24 cellular contexts compared by ENCODE assay signal in genomic region chr7:106265133-106265532, GRCh38.
"Had no signal": no experiment of that assay in that cellular context is flagged by ENCODE, and none has a peak within 500 bp of the region (broad histone marks: within the 10 kb centered on the region; RNA-seq: fewer than 3 reads in every experiment).

No MANE protein-coding gene starts in this region.

- H3K36me3 ChIP-seq: uterus had no signal

- H3K9me3 ChIP-seq: ascending aorta, colonic mucosa, lower lobe of right lung, mucosa of descending colon, spleen, uterus had no signal

- H3K4me1 Mint-ChIP-seq: brain had no signal

- H3K27ac Mint-ChIP-seq: activated B cell treated with CpG ODN at 0.5 μM for 24 hours; activated CD4-positive, alpha-beta memory T cell treated with anti-CD3 and anti-CD28 coated beads for 36 hours; brain; T-cell; T-helper 2 cell treated with Interferon-gamma antibody and Interleukin-4, amounts not matched to agents 5 μg/mL and 100 μg/mL, for 36 hours; type B pancreatic cell had no signal

- H3K4me3 ChIP-seq: ascending aorta, cardiac muscle cell, colonic mucosa, lower lobe of right lung, mucosa of descending colon, spleen, uterus had no signal

- H3K9me3 Mint-ChIP-seq: activated B cell treated with CpG ODN at 0.5 μM for 24 hours; activated CD4-positive, alpha-beta memory T cell treated with anti-CD3 and anti-CD28 coated beads for 36 hours; activated naive CD4-positive, alpha-beta T cell treated with anti-CD3 and anti-CD28 coated beads, Interleukin-2, amount 50 U/mL, for 24 hours; brain; natural killer cell treated with Interleukin-12 subunit alpha and Interleukin-12 subunit beta and Interleukin-15 and Interleukin-18, amount 100 ng/mL, for 72 hours; T-cell; T-helper 2 cell treated with Interferon-gamma antibody and Interleukin-4, amounts not matched to agents 5 μg/mL and 100 μg/mL, for 36 hours; type B pancreatic cell had no signal

- H3K4me3 Mint-ChIP-seq: activated B cell treated with CpG ODN at 0.5 μM for 24 hours; activated CD4-positive, alpha-beta memory T cell treated with anti-CD3 and anti-CD28 coated beads for 36 hours; activated naive CD4-positive, alpha-beta T cell treated with anti-CD3 and anti-CD28 coated beads, Interleukin-2, amount 50 U/mL, for 24 hours; brain; natural killer cell treated with Interleukin-12 subunit alpha and Interleukin-12 subunit beta and Interleukin-15 and Interleukin-18, amount 100 ng/mL, for 72 hours; T-cell; T-helper 2 cell treated with Interferon-gamma antibody and Interleukin-4, amounts not matched to agents 5 μg/mL and 100 μg/mL, for 36 hours; type B pancreatic cell had no signal

- H3K27ac ChIP-seq: ascending aorta, cardiac muscle cell, colonic mucosa, lower lobe of right lung, spleen, uterus had no signal

- ATAC-seq: left lobe of liver; lower lobe of right lung; mucosa of descending colon; natural killer cell treated with Interleukin-12 subunit alpha and Interleukin-12 subunit beta and Interleukin-15 and Interleukin-18, amount 100 ng/mL, for 72 hours; right cardiac atrium; T-cell had no signal

- H3K4me1 ChIP-seq: ascending aorta, colonic mucosa, lower lobe of right lung, uterus had no signal

- DNase-seq: activated B cell treated with CpG ODN at 0.5 μM for 24 hours; activated CD4-positive, alpha-beta memory T cell treated with anti-CD3 and anti-CD28 coated beads for 36 hours; activated gamma-delta T cell treated with Interleukin-2 at 50 U/mL for 16 hours; cerebellar nuclear complex; colonic mucosa; effector CD8-positive, alpha-beta T cell; kidney glomerular epithelial cell; lower lobe of right lung; mucosa of descending colon; posterior cingulate gyrus; right cardiac atrium; spleen; stimulated activated naive CD4-positive, alpha-beta T cell treated with Interleukin-2 at 50 U/mL for 16 hours; substantia nigra; T-cell; uterus had no signal

- H3K27me3 ChIP-seq: ascending aorta, cardiac muscle cell, colonic mucosa, spleen, uterus had no signal

- H3K27me3 Mint-ChIP-seq: activated B cell treated with CpG ODN at 0.5 μM for 24 hours; activated CD4-positive, alpha-beta memory T cell treated with anti-CD3 and anti-CD28 coated beads for 36 hours; activated naive CD4-positive, alpha-beta T cell treated with anti-CD3 and anti-CD28 coated beads, Interleukin-2, amount 50 U/mL, for 24 hours; brain; natural killer cell treated with Interleukin-12 subunit alpha and Interleukin-12 subunit beta and Interleukin-15 and Interleukin-18, amount 100 ng/mL, for 72 hours; T-cell; type B pancreatic cell had no signal
